10 cellular contexts compared by ENCODE assay signal in genomic region chr19:10120538-10121198, GRCh38. TPM values are rescaled to one million over a fixed set of nuclear protein-coding genes. Genes with fewer than 3 reads are reported as not detected.
DNase-seq lines count a peak whose midpoint lies in the region; ATAC-seq and TF ChIP-seq lines count a peak whose summit lies in the region.
"Had no signal": no experiment of that assay in that cellular context is flagged by ENCODE, and none has a peak within 500 bp of the region (broad histone marks: within the 10 kb centered on the region; RNA-seq: fewer than 3 reads in every experiment).

No MANE protein-coding gene starts in this region.

- WGBS in tibial nerve, 2 donors: 44 to 47% methylated on average over 9 of the region's 9 CpGs

- peaks cover 3% of the 10 kb centered on the region for H3K4me1 Mint-ChIP-seq in glutamatergic neuron (ENCODE audit: low read depth, unreplicated experiment)

- DNase-seq in Right ventricle myocardium superior (no peak), Right ventricle myocardium inferior (ENCODE audit: missing footprints) (no peak), ascending aorta (ENCODE audit: low spot score in 2 of 2) (peak in 1 of 2 donors; percentile 80), glutamatergic neuron (no peak), tibial nerve (ENCODE audit: low spot score in 2 of 2) (no peak), cerebellum (ENCODE audit: low spot score) (no peak), T-helper 2 cell (no peak)
- no peak for DNase-seq in activated naive CD4-positive, alpha-beta T cell treated with anti-CD3 and anti-CD28 coated beads, Interleukin-2, amount 50 U/mL, for 72 hours (ENCODE audit: low spot score in 2 of 2)

- H3K27ac ChIP-seq in ascending aorta: peak overlapping the region; percentile 84 to 87
- peak overlapping the region in 3 of 4 donors; percentile 77 to 87 (median 82) for H3K27ac ChIP-seq in tibial nerve

- no peak for TF ChIP-seq POLR2A in tibial nerve (IDR thresholded peaks at IDR 0.05)

- no peaks in the 10 kb centered on the region for H3K9me3 ChIP-seq in ascending aorta
- no peaks in the 10 kb centered on the region for H3K9me3 ChIP-seq in tibial nerve

- no peaks in the 10 kb centered on the region for H3K36me3 Mint-ChIP-seq in glutamatergic neuron (ENCODE audit: unreplicated experiment)
- H3K36me3 Mint-ChIP-seq in activated naive CD4-positive, alpha-beta T cell treated with anti-CD3 and anti-CD28 coated beads, Interleukin-2, amount 50 U/mL, for 72 hours: peaks cover 11 to 12% of the 10 kb centered on the region in 2 donors

- TF ChIP-seq CTCF in ascending aorta (IDR thresholded peaks at IDR 0.05) (no peak), glutamatergic neuron (IDR thresholded peaks at IDR 0.05; ENCODE audit: partially characterized antibody, unreplicated experiment) (no peak), tibial nerve (IDR thresholded peaks at IDR 0.05) (no peak)

- peak; percentile 10 for ATAC-seq in Right ventricle myocardium superior (ENCODE audit: poor library complexity)
- ATAC-seq in Right ventricle myocardium inferior: no peak
- no peak for ATAC-seq in activated naive CD4-positive, alpha-beta T cell treated with anti-CD3 and anti-CD28 coated beads, Interleukin-2, amount 50 U/mL, for 72 hours

- intact Hi-C loops in Right ventricle myocardium superior (cut with DNase I) (loop anchor here (10.0 kb wide), 1 partner anchor 64 kb away; no protein-coding TSS in a partner anchor), Right ventricle myocardium inferior (cut with DNase I) (no loop called here), ascending aorta (cut with DNase I) (loop anchor here (2.0 to 10.0 kb wide), 3 partner anchors 74 to 214 kb away; partner anchors contain the start of genes DNMT1, ICAM3, MRPL4 and RAVER1)

- peak overlapping the region; percentile 52 for H3K4me3 Mint-ChIP-seq in glutamatergic neuron (ENCODE audit: unreplicated experiment)

- H3K27me3 Mint-ChIP-seq in glutamatergic neuron (ENCODE audit: unreplicated experiment): peaks cover 2% of the 10 kb centered on the region

- peak overlapping the region; percentile 23 for H3K27ac Mint-ChIP-seq in glutamatergic neuron (ENCODE audit: unreplicated experiment)
- no peak overlapping the region for H3K27ac Mint-ChIP-seq in activated naive CD4-positive, alpha-beta T cell treated with anti-CD3 and anti-CD28 coated beads, Interleukin-2, amount 50 U/mL, for 72 hours

- peaks cover 3% of the 10 kb centered on the region for H3K9me3 Mint-ChIP-seq in glutamatergic neuron (ENCODE audit: unreplicated experiment)
- H3K9me3 Mint-ChIP-seq in activated naive CD4-positive, alpha-beta T cell treated with anti-CD3 and anti-CD28 coated beads, Interleukin-2, amount 50 U/mL, for 72 hours: no peaks in the 10 kb centered on the region

- H3K27me3 ChIP-seq in ascending aorta (no peaks in the 10 kb centered on the region), tibial nerve (no peaks in the 10 kb centered on the region)

- peak in 1 of 2 donors; percentile 21 for TF ChIP-seq EP300 in tibial nerve (IDR thresholded peaks at IDR 0.05)

- H3K36me3 ChIP-seq in ascending aorta (peaks cover 26 to 27% of the 10 kb centered on the region in 2 donors), tibial nerve (peaks cover 6 to 46% (median 13%) of the 10 kb centered on the region in 3 donors)

- peak overlapping the region in 1 of 2 donors; percentile 99 for H3K4me3 ChIP-seq in ascending aorta
- H3K4me3 ChIP-seq in tibial nerve: peak overlapping the region in 2 of 4 donors; percentile 9 to 93

- H3K4me1 ChIP-seq in ascending aorta: peaks cover 15 to 27% of the 10 kb centered on the region in 2 donors
- peaks cover 0 to 55% (median 13%) of the 10 kb centered on the region in 4 donors for H3K4me1 ChIP-seq in tibial nerve

RNA-seq across cellular contexts. Expression of gene EIF3G, which starts 1.0 kb away (rescaled TPM):
- total RNA-seq in Right ventricle myocardium superior (153 TPM), Right ventricle myocardium inferior (167 TPM), ascending aorta (241 TPM), glutamatergic neuron (ENCODE audit: unreplicated experiment) (155 TPM), tibial nerve (100 to 1,000 TPM; 263 to 326 (median 290) TPM), cerebellum (76.3 TPM)
- total RNA-seq in activated naive CD4-positive, alpha-beta T cell treated with anti-CD3 and anti-CD28 coated beads, Interleukin-2, amount 50 U/mL, for 72 hours: 100 to 1,000 TPM; 223 to 292 TPM

RNA-seq across cellular contexts. Expression of gene P2RY11, which starts 9.2 kb away (rescaled TPM):
- total RNA-seq in Right ventricle myocardium superior: 4.9 TPM
- 4.5 TPM for total RNA-seq in Right ventricle myocardium inferior
- 10.5 TPM for total RNA-seq in ascending aorta
- total RNA-seq in glutamatergic neuron (ENCODE audit: unreplicated experiment): 21.6 TPM
- total RNA-seq in tibial nerve: 10 to 100 TPM in 1 of 4 donors, 1 to 10 TPM in 3; 2.1 to 19.5 (median 4.2) TPM
- total RNA-seq in cerebellum: 4.9 TPM
- total RNA-seq in activated naive CD4-positive, alpha-beta T cell treated with anti-CD3 and anti-CD28 coated beads, Interleukin-2, amount 50 U/mL, for 72 hours: 100 to 1,000 TPM in 1 of 2 donors, 10 to 100 TPM in 1; 18.1 to 101 TPM

RNA-seq across cellular contexts. Expression of gene PPAN, which starts 14.5 kb away (rescaled TPM):
- total RNA-seq in Right ventricle myocardium superior (20.0 TPM), Right ventricle myocardium inferior (27.0 TPM), ascending aorta (not detected), glutamatergic neuron (ENCODE audit: unreplicated experiment) (44.5 TPM), tibial nerve (10 to 100 TPM; 25.7 to 45.3 (median 35.8) TPM), cerebellum (17.2 TPM)
- 100 to 1,000 TPM in 1 of 2 donors, 10 to 100 TPM in 1; 52.7 to 209 TPM for total RNA-seq in activated naive CD4-positive, alpha-beta T cell treated with anti-CD3 and anti-CD28 coated beads, Interleukin-2, amount 50 U/mL, for 72 hours

RNA-seq across cellular contexts. Expression of gene ANGPTL6, which starts 18.2 kb away (rescaled TPM):
- total RNA-seq in Right ventricle myocardium superior (not detected), Right ventricle myocardium inferior (not detected), ascending aorta (not detected), glutamatergic neuron (ENCODE audit: unreplicated experiment) (not detected), tibial nerve (under 1 TPM in 3 of 4 donors, not detected in 1; 0.21 to 0.60 (median 0.22) TPM), cerebellum (0.45 TPM)
- total RNA-seq in activated naive CD4-positive, alpha-beta T cell treated with anti-CD3 and anti-CD28 coated beads, Interleukin-2, amount 50 U/mL, for 72 hours: 10 to 100 TPM in 1 of 2 donors, 1 to 10 TPM in 1; 9.1 to 17.1 TPM
- total RNA-seq: frontal cortex, H1 had no signal

RNA-seq across cellular contexts. Expression of gene SHFL, which starts 34.6 kb away (rescaled TPM):
- total RNA-seq in Right ventricle myocardium superior (8.5 TPM), Right ventricle myocardium inferior (9.7 TPM), ascending aorta (98.0 TPM), glutamatergic neuron (ENCODE audit: unreplicated experiment) (0.20 TPM), tibial nerve (10 to 100 TPM; 25.1 to 58.6 (median 43.4) TPM), cerebellum (6.6 TPM)
- 10 to 100 TPM; 56.5 to 76.1 TPM for total RNA-seq in activated naive CD4-positive, alpha-beta T cell treated with anti-CD3 and anti-CD28 coated beads, Interleukin-2, amount 50 U/mL, for 72 hours

Comparison
In these comparisons a context has a peak if more than half of its experiments do, and no peak if none do; other contexts are left out.
1. RNA of gene PPAN, which starts 14.5 kb away (total RNA-seq): 52.7 to 209 TPM in activated naive CD4-positive, alpha-beta T cell treated with anti-CD3 and anti-CD28 coated beads, Interleukin-2, amount 50 U/mL, for 72 hours, 44.5 TPM in glutamatergic neuron (single experiment), 25.7 to 45.3 TPM in tibial nerve, 27.0 TPM in Right ventricle myocardium inferior (single experiment), 20.0 TPM in Right ventricle myocardium superior (single experiment) and 17.2 TPM in cerebellum (single experiment); not detected in ascending aorta (single experiment); every median in the first group is over 10 times any median in the second.